1 cellular context compared by ENCODE assay signal in the genomic region with DNA sequence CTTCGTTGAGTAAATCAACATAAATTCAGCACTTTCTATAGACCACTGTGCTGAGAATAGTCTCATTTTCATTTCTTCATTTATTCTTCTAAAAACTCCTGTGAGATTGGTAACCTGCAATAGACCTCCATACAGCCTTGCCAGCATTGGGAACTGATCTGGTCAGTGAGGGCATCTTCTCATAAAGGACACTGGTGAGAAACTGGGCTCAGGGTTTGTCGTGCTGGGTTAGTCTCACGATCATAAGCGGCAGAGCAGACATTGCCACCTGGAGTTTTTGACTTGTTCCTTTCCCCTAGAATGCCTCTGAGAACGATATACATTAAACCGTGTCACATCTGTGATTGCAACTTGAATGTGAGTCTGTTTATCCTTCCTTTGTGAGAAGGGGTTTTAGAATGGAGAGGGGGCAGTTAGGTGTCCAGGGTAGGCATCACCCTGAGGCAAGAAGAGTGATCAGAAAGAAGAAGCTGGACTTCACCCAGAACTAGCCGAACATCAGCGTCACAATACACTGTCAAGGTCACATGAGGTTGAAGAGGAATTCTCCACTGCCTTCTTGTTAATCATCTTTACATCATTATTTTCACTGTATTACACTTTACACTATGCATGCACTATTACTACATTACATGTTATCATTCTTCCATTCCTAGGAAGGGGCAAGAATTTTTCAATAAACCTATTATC.
TF ChIP-seq lines count a peak whose summit lies in the region.

No MANE protein-coding gene starts in this region.

TF ChIP-seq in HCT116, 20 proteins besides CTCF, POLR2A, EP300 and RAD21 (continued from another document):
- TF ChIP-seq, protein P1, sequence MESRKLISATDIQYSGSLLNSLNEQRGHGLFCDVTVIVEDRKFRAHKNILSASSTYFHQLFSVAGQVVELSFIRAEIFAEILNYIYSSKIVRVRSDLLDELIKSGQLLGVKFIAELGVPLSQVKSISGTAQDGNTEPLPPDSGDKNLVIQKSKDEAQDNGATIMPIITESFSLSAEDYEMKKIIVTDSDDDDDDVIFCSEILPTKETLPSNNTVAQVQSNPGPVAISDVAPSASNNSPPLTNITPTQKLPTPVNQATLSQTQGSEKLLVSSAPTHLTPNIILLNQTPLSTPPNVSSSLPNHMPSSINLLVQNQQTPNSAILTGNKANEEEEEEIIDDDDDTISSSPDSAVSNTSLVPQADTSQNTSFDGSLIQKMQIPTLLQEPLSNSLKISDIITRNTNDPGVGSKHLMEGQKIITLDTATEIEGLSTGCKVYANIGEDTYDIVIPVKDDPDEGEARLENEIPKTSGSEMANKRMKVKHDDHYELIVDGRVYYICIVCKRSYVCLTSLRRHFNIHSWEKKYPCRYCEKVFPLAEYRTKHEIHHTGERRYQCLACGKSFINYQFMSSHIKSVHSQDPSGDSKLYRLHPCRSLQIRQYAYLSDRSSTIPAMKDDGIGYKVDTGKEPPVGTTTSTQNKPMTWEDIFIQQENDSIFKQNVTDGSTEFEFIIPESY (IDR thresholded peaks at IDR 0.05; ENCODE audit: extremely low read depth, insufficient replicate concordance, low read length) = no peak
- TF ChIP-seq EZH2 (IDR thresholded peaks at IDR 0.05) = no peak
TF ChIP-seq in HCT116: peak in this region for 0.
